8 cellular contexts compared by ENCODE assay signal in the genomic region with DNA sequence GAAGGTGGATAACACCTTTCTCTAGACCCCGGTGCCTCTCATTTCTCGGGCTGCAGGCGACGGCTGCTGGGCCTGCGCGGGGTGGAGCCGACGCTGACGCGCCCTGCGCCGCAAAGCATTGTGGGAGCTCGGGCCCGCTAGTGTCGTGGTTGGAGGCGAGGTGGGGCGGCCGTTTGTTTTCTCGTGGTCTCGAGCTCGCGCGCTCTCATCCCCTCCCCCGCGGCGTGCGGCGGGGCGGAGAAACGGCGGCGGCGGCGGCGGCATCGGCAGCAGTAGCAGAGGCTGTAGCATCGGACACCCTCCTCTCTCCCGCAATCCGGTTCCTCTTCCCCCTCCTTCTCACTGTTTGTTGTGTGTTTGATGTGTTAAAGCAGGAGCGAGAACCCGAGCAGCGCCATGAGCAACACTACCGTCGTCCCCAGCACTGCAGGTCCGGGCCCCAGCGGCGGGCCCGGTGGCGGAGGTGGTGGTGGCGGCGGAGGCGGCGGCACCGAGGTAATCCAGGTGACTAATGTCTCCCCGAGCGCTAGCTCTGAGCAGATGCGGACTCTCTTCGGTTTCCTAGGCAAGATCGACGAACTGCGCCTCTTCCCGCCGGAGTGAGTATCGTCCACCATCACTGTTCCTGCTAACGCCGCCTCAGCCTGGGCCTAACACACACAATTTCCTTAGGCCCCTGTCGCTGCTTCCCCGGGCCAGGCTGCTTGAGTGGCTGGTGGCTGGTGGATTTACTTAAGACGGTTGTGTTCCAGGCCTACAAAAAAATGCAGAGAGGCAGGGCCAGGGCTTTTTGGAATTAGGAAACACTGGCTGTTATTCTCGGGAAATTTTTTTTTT. TPM values are rescaled to one million over a fixed set of nuclear protein-coding genes. Genes with fewer than 3 reads are reported as not detected.
DNase-seq lines count a peak whose midpoint lies in the region; ATAC-seq and TF ChIP-seq lines count a peak whose summit lies in the region.

A gene with protein sequence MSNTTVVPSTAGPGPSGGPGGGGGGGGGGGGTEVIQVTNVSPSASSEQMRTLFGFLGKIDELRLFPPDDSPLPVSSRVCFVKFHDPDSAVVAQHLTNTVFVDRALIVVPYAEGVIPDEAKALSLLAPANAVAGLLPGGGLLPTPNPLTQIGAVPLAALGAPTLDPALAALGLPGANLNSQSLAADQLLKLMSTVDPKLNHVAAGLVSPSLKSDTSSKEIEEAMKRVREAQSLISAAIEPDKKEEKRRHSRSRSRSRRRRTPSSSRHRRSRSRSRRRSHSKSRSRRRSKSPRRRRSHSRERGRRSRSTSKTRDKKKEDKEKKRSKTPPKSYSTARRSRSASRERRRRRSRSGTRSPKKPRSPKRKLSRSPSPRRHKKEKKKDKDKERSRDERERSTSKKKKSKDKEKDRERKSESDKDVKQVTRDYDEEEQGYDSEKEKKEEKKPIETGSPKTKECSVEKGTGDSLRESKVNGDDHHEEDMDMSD (plus strand): TSS at position 140 of the 837 bp plus-strand sequence. CDS start 257 bp downstream, at position 397.

- peak; percentile 94 for ATAC-seq in GM21619 (IDR thresholded peaks at IDR 0.05; ENCODE audit: unreplicated experiment)
- peak; percentile 93 to 96 for ATAC-seq in activated T-cell treated with anti-CD3 and anti-CD28 coated beads, Interleukin-2, amount 50 U/mL, for 4 hours
- ATAC-seq in esophagus mucosa, result peak; percentile 99

- no peaks in the 10 kb centered on the region for H3K9me3 Mint-ChIP-seq in activated T-cell treated with anti-CD3 and anti-CD28 coated beads, Interleukin-2, amount 50 U/mL, for 4 hours

- H3K4me1 ChIP-seq in muscle layer of duodenum (ENCODE audit: control insufficient read depth in 1 of 2, insufficient read depth in 2 of 2, low read length in 2 of 2), result peaks cover 7 to 43% of the 10 kb centered on the region in 2 donors

- no peaks in the 10 kb centered on the region for H3K9me3 ChIP-seq in muscle layer of duodenum (ENCODE audit: control insufficient read depth in 1 of 2, low read length in 2 of 2)

- DNase-seq in DMS53 (lab: John Stamatoyannopoulos, UW), result peak; percentile 99
- peak; percentile 91 for DNase-seq in Jurkat, Clone E6-1 (ENCODE audit: low read depth, low spot score)
- DNase-seq in activated T-cell treated with anti-CD3 and anti-CD28 coated beads, Interleukin-2, amount 50 U/mL, for 4 hours, result peak; percentile 97
- peak; percentile 91 to 94 for DNase-seq in stimulated activated CD8-positive, alpha-beta memory T cell treated with anti-CD3 and anti-CD28 coated beads, Interleukin-7, amount 100 ng/mL, for 4 hours (ENCODE audit: low read depth in 2 of 2)

- peak within 1 kb of the TSS; percentile 94 for H3K27ac ChIP-seq in muscle layer of duodenum (ENCODE audit: low read length)

- H3K4me1 Mint-ChIP-seq in activated T-cell treated with anti-CD3 and anti-CD28 coated beads, Interleukin-2, amount 50 U/mL, for 4 hours (ENCODE audit: low read depth), result peaks cover 48% of the 10 kb centered on the region

- peaks cover 11 to 22% of the 10 kb centered on the region in 2 donors for H3K36me3 ChIP-seq in muscle layer of duodenum (ENCODE audit: control insufficient read depth in 1 of 2, insufficient read depth in 2 of 2, low read length in 2 of 2)

- peak within 1 kb of the TSS; percentile 96 for H3K4me3 Mint-ChIP-seq in activated T-cell treated with anti-CD3 and anti-CD28 coated beads, Interleukin-2, amount 50 U/mL, for 4 hours

- H3K36me3 Mint-ChIP-seq in activated T-cell treated with anti-CD3 and anti-CD28 coated beads, Interleukin-2, amount 50 U/mL, for 4 hours (ENCODE audit: insufficient read depth), result peaks cover 24% of the 10 kb centered on the region

- peak within 1 kb of the TSS; percentile 83 for H3K4me3 ChIP-seq in Jurkat, Clone E6-1 (ENCODE audit: low read length)
- peak within 1 kb of the TSS; percentile 68 to 77 for H3K4me3 ChIP-seq in muscle layer of duodenum (ENCODE audit: low read depth in 1 of 2, low read length in 2 of 2)

- H3K27me3 Mint-ChIP-seq in activated T-cell treated with anti-CD3 and anti-CD28 coated beads, Interleukin-2, amount 50 U/mL, for 4 hours (ENCODE audit: low read depth), result no peaks in the 10 kb centered on the region

- H3K27me3 ChIP-seq in muscle layer of duodenum (ENCODE audit: low read depth, low read length), result no peaks in the 10 kb centered on the region

TF ChIP-seq in PFSK-1, 5 proteins besides CTCF, POLR2A, EP300 and RAD21:
- TF ChIP-seq FOXP2 (optimal IDR thresholded peaks at IDR 0.05; ENCODE audit: borderline replicate concordance, extremely low read depth, extremely low read length, insufficient read depth), result peak; percentile 88
- TF ChIP-seq POLR2AphosphoS5 (IDR thresholded peaks at IDR 0.05; ENCODE audit: low read depth, low read length), result peak; percentile 98
- TF ChIP-seq SIN3A (IDR thresholded peaks at IDR 0.05; ENCODE audit: borderline replicate concordance, insufficient read depth, low read length), result peak; percentile 88
- TF ChIP-seq, protein P1, sequence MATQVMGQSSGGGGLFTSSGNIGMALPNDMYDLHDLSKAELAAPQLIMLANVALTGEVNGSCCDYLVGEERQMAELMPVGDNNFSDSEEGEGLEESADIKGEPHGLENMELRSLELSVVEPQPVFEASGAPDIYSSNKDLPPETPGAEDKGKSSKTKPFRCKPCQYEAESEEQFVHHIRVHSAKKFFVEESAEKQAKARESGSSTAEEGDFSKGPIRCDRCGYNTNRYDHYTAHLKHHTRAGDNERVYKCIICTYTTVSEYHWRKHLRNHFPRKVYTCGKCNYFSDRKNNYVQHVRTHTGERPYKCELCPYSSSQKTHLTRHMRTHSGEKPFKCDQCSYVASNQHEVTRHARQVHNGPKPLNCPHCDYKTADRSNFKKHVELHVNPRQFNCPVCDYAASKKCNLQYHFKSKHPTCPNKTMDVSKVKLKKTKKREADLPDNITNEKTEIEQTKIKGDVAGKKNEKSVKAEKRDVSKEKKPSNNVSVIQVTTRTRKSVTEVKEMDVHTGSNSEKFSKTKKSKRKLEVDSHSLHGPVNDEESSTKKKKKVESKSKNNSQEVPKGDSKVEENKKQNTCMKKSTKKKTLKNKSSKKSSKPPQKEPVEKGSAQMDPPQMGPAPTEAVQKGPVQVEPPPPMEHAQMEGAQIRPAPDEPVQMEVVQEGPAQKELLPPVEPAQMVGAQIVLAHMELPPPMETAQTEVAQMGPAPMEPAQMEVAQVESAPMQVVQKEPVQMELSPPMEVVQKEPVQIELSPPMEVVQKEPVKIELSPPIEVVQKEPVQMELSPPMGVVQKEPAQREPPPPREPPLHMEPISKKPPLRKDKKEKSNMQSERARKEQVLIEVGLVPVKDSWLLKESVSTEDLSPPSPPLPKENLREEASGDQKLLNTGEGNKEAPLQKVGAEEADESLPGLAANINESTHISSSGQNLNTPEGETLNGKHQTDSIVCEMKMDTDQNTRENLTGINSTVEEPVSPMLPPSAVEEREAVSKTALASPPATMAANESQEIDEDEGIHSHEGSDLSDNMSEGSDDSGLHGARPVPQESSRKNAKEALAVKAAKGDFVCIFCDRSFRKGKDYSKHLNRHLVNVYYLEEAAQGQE (IDR thresholded peaks at IDR 0.05; ENCODE audit: insufficient read depth in 1 of 2, low read depth in 2 of 2, low read length in 2 of 2), result no peak; a peak in 1 of 4 replicates
- peak; percentile 79; the same call in 1 of the 2 replicates for TF ChIP-seq TAF1 (IDR thresholded peaks at IDR 0.05; ENCODE audit: borderline replicate concordance, insufficient read depth, low read length)

RNA-seq across cellular contexts. Expression of the gene that starts here (rescaled TPM):
- polyA plus RNA-seq in Jurkat, Clone E6-1 (2012; ENCODE audit: insufficient read depth, insufficient read length), result 281 TPM
- polyA plus RNA-seq in PFSK-1 (2012; ENCODE audit: insufficient read length, low read depth), result 111 TPM
- 100 to 1,000 TPM; 147 to 157 (median 156) TPM for total RNA-seq in activated T-cell treated with anti-CD3 and anti-CD28 coated beads, Interleukin-2, amount 50 U/mL, for 4 hours
- total RNA-seq in esophagus mucosa, result 65.4 TPM

Comparison
In these comparisons a context has a peak if more than half of its experiments do, and no peak if none do; other contexts are left out.
1. Peak in every context shown above with its lines: DNase-seq, ATAC-seq, H3K4me3 ChIP-seq and H3K27ac ChIP-seq.